ENCODE assay signal across 17 cellular contexts in the genomic region with DNA sequence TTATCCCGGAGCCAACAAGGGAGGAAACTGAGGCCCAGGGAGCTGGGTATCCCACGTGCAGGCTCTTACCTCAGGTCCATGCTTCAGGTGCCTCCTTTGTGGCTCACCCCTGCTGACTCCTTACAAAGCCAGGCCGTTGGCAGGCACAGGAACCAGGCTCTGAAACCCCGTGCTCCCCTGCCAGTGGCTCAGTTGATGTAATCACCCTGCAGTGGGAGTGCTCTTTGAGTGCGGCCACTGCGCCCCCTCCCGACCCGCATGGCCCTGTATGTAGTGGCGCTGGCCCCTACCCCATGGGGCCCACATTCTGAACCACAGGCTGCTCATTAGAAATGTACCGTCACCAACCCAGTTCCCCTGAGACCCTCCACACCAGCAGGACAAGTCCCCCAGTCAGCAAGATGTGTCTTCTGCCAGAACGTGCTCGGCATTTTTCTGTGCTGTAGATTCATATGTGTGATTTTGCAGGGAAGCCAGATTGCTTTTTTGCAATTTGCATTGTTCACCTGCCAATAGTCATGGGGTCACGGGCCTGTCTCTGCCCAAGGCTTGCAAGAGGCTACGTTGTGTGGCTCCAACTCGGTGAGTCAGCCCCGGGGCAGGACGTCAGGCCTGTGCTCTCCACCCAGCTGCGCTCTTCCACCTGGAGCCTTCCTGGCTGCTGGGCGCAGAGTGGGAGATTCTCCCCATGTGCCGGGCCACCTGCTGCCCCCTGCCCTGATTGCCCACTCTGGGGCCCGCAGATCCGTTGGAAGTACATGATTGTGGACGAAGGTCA.
DNase-seq lines count a peak whose midpoint lies in the region; TF ChIP-seq lines count a peak whose summit lies in the region.
"Had no signal": no experiment of that assay in that cellular context is flagged by ENCODE, and none has a peak within 500 bp of the region (broad histone marks: within the 10 kb centered on the region; RNA-seq: fewer than 3 reads in every experiment).

No MANE protein-coding gene starts in this region.

- peak; percentile 11; the same call in 1 of the 2 replicates for TF ChIP-seq CTCF in BE2C (IDR thresholded peaks at IDR 0.05; ENCODE audit: low read depth, low read length)
- TF ChIP-seq CTCF in nephron progenitor cell (IDR thresholded peaks at IDR 0.05): no peak

- in situ Hi-C loops in G401 (cut with HindIII; ENCODE audit: low sequenced_read_pairs): no loop called here

- H3K27me3 ChIP-seq in BE2C: no peaks in the 10 kb centered on the region

- no peaks in the 10 kb centered on the region for H3K4me1 ChIP-seq in BE2C

- peaks cover 67% of the 10 kb centered on the region for H3K36me3 Mint-ChIP-seq in nephron progenitor cell (ENCODE audit: low read depth)

- peak; percentile 44 for DNase-seq in BE2C
- peak; percentile 60 for DNase-seq in G401 (ENCODE audit: low spot score)
- peak; percentile 37 for DNase-seq in cerebellar cortex (ENCODE audit: low spot score)
- no peak for DNase-seq in nephron progenitor cell
- no peak for DNase-seq in GDM1 (lab: John Stamatoyannopoulos, UW)
- no peak for DNase-seq in SIG-M5 treated with dmso at 0.1 percent for 504 hours (lab: John Stamatoyannopoulos, UW; ENCODE audit: unreplicated experiment)
- no peak for DNase-seq in NCI-H1048 (lab: John Stamatoyannopoulos, UW)
- DNase-seq: AML-193; CD8-positive, alpha-beta T cell; DND-41; GM23248; KG1; NCI-H1092 treated with DMSO at 0.1 percent for 48 hours; NCI-H1694; NCI-H446; NCI-H748 treated with DMSO at 0.1 percent for 48 hours; Right ventricle myocardium superior had no signal

- H3K9me3 ChIP-seq in BE2C: no peaks in the 10 kb centered on the region

- H3K27ac Mint-ChIP-seq in nephron progenitor cell: peak overlapping the region; percentile 77
- H3K27ac Mint-ChIP-seq: CD8-positive, alpha-beta T cell had no signal

- H3K4me1 Mint-ChIP-seq in nephron progenitor cell: peaks cover 29% of the 10 kb centered on the region

- H3K4me3 Mint-ChIP-seq in nephron progenitor cell: no peak overlapping the region
- H3K4me3 Mint-ChIP-seq: CD8-positive, alpha-beta T cell had no signal

- H3K27me3 Mint-ChIP-seq in nephron progenitor cell (ENCODE audit: low read depth, poor library complexity): no peaks in the 10 kb centered on the region

- H3K9me3 Mint-ChIP-seq in nephron progenitor cell: no peaks in the 10 kb centered on the region
- H3K9me3 Mint-ChIP-seq: CD8-positive, alpha-beta T cell had no signal

- no peak overlapping the region for H3K4me3 ChIP-seq in BE2C (ENCODE audit: low read depth, low read length)
- H3K4me3 ChIP-seq: GM23248 had no signal

- peaks cover 90% of the 10 kb centered on the region for H3K36me3 ChIP-seq in BE2C

Comparison
In these comparisons a context has a peak if more than half of its experiments do, and no peak if none do; other contexts are left out.
1. DNase-seq: peak in BE2C (single experiment), G401 (single experiment) and cerebellar cortex (single experiment); none in nephron progenitor cell (single experiment), GDM1 (single experiment), SIG-M5 treated with dmso at 0.1 percent for 504 hours (single experiment) and NCI-H1048 (single experiment).